ENCODE assay signal across 27 cellular contexts in genomic region chr12:53709671-53710070, GRCh38. TPM values are rescaled to one million over a fixed set of nuclear protein-coding genes. Genes with fewer than 3 reads are reported as not detected.
"Had no signal": no experiment of that assay in that cellular context is flagged by ENCODE, and none has a peak within 500 bp of the region (broad histone marks: within the 10 kb centered on the region; RNA-seq: fewer than 3 reads in every experiment).

No MANE protein-coding gene starts in this region.

- DNase-seq: activated CD4-positive, alpha-beta T cell treated with anti-CD3 and anti-CD28 coated beads for 36 hours; activated CD4-positive, alpha-beta T cell treated with anti-CD3 and anti-CD28 coated beads, Interleukin-2, amount 50 U/mL, for 4 hours; activated CD8-positive, alpha-beta memory T cell treated with anti-CD3 and anti-CD28 coated beads for 24 hours; activated CD8-positive, alpha-beta memory T cell treated with anti-CD3 and anti-CD28 coated beads, Interleukin-2, amount 50 U/mL, for 4 hours; activated naive CD4-positive, alpha-beta T cell; activated T-cell treated with anti-CD3 and anti-CD28 coated beads, Interleukin-2, amount 50 U/mL, for 24 hours; adrenal gland; esophagus squamous epithelium; heart left ventricle; left ventricle myocardium superior; mammary epithelial cell; occipital lobe; stimulated activated CD4-positive, alpha-beta T cell treated with anti-CD3 and anti-CD28 coated beads, Interleukin-4, amount 100 ng/mL, for 24 hours; stimulated activated naive CD4-positive, alpha-beta T cell treated with Interleukin-2 at 50 U/mL for 16 hours; T-helper 9 cell; upper lobe of left lung had no signal

- H3K27ac ChIP-seq: adrenal gland, ascending aorta, breast epithelium, coronary artery, esophagus squamous epithelium, heart left ventricle, thoracic aorta, upper lobe of left lung had no signal

- ATAC-seq: activated CD4-positive, alpha-beta T cell treated with anti-CD3 and anti-CD28 coated beads for 36 hours; activated T-helper 17 cell treated with anti-CD3 and anti-CD28 coated beads, Interleukin-2, amount 50 U/mL, for 72 hours; left ventricle myocardium superior; WTC11 had no signal

- H3K4me3 ChIP-seq: adrenal gland, ascending aorta, breast epithelium, coronary artery, esophagus squamous epithelium, heart left ventricle, thoracic aorta, upper lobe of left lung had no signal

- H3K27me3 ChIP-seq: adrenal gland, ascending aorta, breast epithelium, upper lobe of left lung had no signal

- H3K9me3 Mint-ChIP-seq: activated T-cell treated with anti-CD3 and anti-CD28 coated beads, Interleukin-2, amount 50 U/mL, for 24 hours; activated T-helper 17 cell treated with anti-CD3 and anti-CD28 coated beads, Interleukin-2, amount 50 U/mL, for 72 hours; nephron; WTC11 had no signal

- H3K36me3 Mint-ChIP-seq: WTC11 had no signal

- H3K4me1 Mint-ChIP-seq: activated CD4-positive, alpha-beta T cell treated with anti-CD3 and anti-CD28 coated beads for 36 hours; activated T-helper 17 cell treated with anti-CD3 and anti-CD28 coated beads, Interleukin-2, amount 50 U/mL, for 72 hours had no signal

- H3K4me3 Mint-ChIP-seq: activated CD4-positive, alpha-beta T cell treated with anti-CD3 and anti-CD28 coated beads for 36 hours; activated naive CD8-positive, alpha-beta T cell; activated T-cell treated with anti-CD3 and anti-CD28 coated beads, Interleukin-2, amount 50 U/mL, for 24 hours; activated T-helper 17 cell treated with anti-CD3 and anti-CD28 coated beads, Interleukin-2, amount 50 U/mL, for 72 hours; nephron; WTC11 had no signal

- H3K4me1 ChIP-seq: adrenal gland, ascending aorta, breast epithelium, esophagus squamous epithelium, heart left ventricle, upper lobe of left lung had no signal

- H3K27ac Mint-ChIP-seq: activated CD4-positive, alpha-beta T cell treated with anti-CD3 and anti-CD28 coated beads for 36 hours; activated naive CD8-positive, alpha-beta T cell; activated T-cell treated with anti-CD3 and anti-CD28 coated beads, Interleukin-2, amount 50 U/mL, for 24 hours; activated T-helper 17 cell treated with anti-CD3 and anti-CD28 coated beads, Interleukin-2, amount 50 U/mL, for 72 hours; nephron; WTC11 had no signal

- H3K9me3 ChIP-seq: adrenal gland, ascending aorta, breast epithelium, esophagus squamous epithelium, heart left ventricle, thoracic aorta, upper lobe of left lung had no signal

RNA-seq across cellular contexts. Expression of gene CISTR, which starts 42.1 kb away (rescaled TPM):
- total RNA-seq: activated CD4-positive, alpha-beta T cell treated with anti-CD3 and anti-CD28 coated beads for 36 hours; activated T-helper 17 cell treated with anti-CD3 and anti-CD28 coated beads, Interleukin-2, amount 50 U/mL, for 72 hours; adrenal gland; ascending aorta; breast epithelium; esophagus squamous epithelium; mammary epithelial cell; myocyte; occipital lobe; renal cortical epithelial cell; T-helper 1 cell treated with Interleukin-12 subunit alpha and Interleukin-12 subunit beta and Interleukin-4 antibody, amounts not matched to agents 30 ng/mL and 1 ng/mL, for 36 hours; thoracic aorta; upper lobe of left lung had no signal
- polyA plus RNA-seq: adrenal gland, mammary epithelial cell had no signal
